ENCODE assay signal across 27 cellular contexts in genomic region chr4:23327120-23327519, GRCh38.
"Had no signal": no experiment of that assay in that cellular context is flagged by ENCODE, and none has a peak within 500 bp of the region (broad histone marks: within the 10 kb centered on the region; RNA-seq: fewer than 3 reads in every experiment).

No MANE protein-coding gene starts in this region.

- H3K9me3 ChIP-seq: esophagus muscularis mucosa, gastroesophageal sphincter, heart left ventricle, left lung, lower lobe of right lung, mucosa of descending colon had no signal

- H3K9me3 Mint-ChIP-seq: endodermal cell, mesothelial cell of epicardium had no signal

- H3K27ac ChIP-seq: coronary artery, epithelial cell of prostate, esophagus muscularis mucosa, foreskin keratinocyte, gastroesophageal sphincter, heart left ventricle, hepatocyte, left lung, lower lobe of right lung had no signal

- H3K4me2 ChIP-seq: hepatocyte had no signal

- H3K79me2 ChIP-seq: hepatocyte had no signal

- H2AFZ ChIP-seq: hepatocyte had no signal

- FAIRE-seq: colon, endometrium, frontal cortex, kidney had no signal

- H3K4me3 ChIP-seq: coronary artery, esophagus muscularis mucosa, gastroesophageal sphincter, heart left ventricle, hepatocyte, left lung, lower lobe of right lung, mucosa of descending colon had no signal

- H3K4me1 ChIP-seq: esophagus muscularis mucosa, gastroesophageal sphincter, left lung, lower lobe of right lung had no signal

- H3K36me3 Mint-ChIP-seq: immature natural killer cell, mesothelial cell of epicardium had no signal

- H3K27ac Mint-ChIP-seq: effector memory CD8-positive, alpha-beta T cell; endodermal cell; immature natural killer cell; mesothelial cell of epicardium; naive thymus-derived CD4-positive, alpha-beta T cell had no signal

- H3K36me3 ChIP-seq: esophagus muscularis mucosa, gastroesophageal sphincter, heart left ventricle, left lung, lower lobe of right lung had no signal

- ATAC-seq: effector memory CD8-positive, alpha-beta T cell; foreskin keratinocyte; gastroesophageal sphincter; heart left ventricle; left cardiac atrium; left lung; left ventricle myocardium superior; lower lobe of right lung; mucosa of descending colon; naive thymus-derived CD4-positive, alpha-beta T cell had no signal

- H3K27me3 ChIP-seq: esophagus muscularis mucosa, foreskin keratinocyte, gastroesophageal sphincter, heart left ventricle, hepatocyte, left lung had no signal

- DNase-seq: effector CD8-positive, alpha-beta T cell; effector memory CD8-positive, alpha-beta T cell; endodermal cell; erythroblast; foreskin keratinocyte; heart left ventricle; hypothalamus; immature natural killer cell; islet precursor cell; kidney; kidney glomerular epithelial cell; left cardiac atrium; left lung; left ventricle myocardium superior; lower lobe of right lung; mesenchymal stem cell; mucosa of descending colon; naive thymus-derived CD4-positive, alpha-beta T cell had no signal

- H3K4me3 Mint-ChIP-seq: effector memory CD8-positive, alpha-beta T cell; endodermal cell; immature natural killer cell; mesothelial cell of epicardium; naive thymus-derived CD4-positive, alpha-beta T cell had no signal

- H3K27me3 Mint-ChIP-seq: effector memory CD8-positive, alpha-beta T cell; naive thymus-derived CD4-positive, alpha-beta T cell had no signal
